33 cellular contexts compared by ENCODE assay signal in genomic region chr16:51141541-51141940, GRCh38. TPM values are rescaled to one million over a fixed set of nuclear protein-coding genes. Genes with fewer than 3 reads are reported as not detected.
"Had no signal": no experiment of that assay in that cellular context is flagged by ENCODE, and none has a peak within 500 bp of the region (broad histone marks: within the 10 kb centered on the region; RNA-seq: fewer than 3 reads in every experiment).

No MANE protein-coding gene starts in this region.

- H3K4me2 ChIP-seq: PC-9 had no signal

- H3K36me3 ChIP-seq: MG63 had no signal

- H3K9me3 ChIP-seq: MG63 had no signal

- H2AFZ ChIP-seq: PC-9 had no signal

- H3K27me3 ChIP-seq: MG63 had no signal

- DNase-seq: activated CD4-positive, alpha-beta T cell treated with anti-CD3 and anti-CD28 coated beads for 1 hour; activated CD4-positive, alpha-beta T cell treated with anti-CD3 and anti-CD28 coated beads for 48 hours; activated CD4-positive, CD25-positive, alpha-beta regulatory T cell; activated CD8-positive, alpha-beta T cell treated with anti-CD3 and anti-CD28 coated beads for 36 hours; activated gamma-delta T cell; activated naive CD4-positive, alpha-beta T cell treated with Interleukin-2 at 50 U/mL for 16 hours; activated naive CD8-positive, alpha-beta T cell treated with anti-CD3 and anti-CD28 coated beads, Interleukin-2, amount 10 ng/mL, durations not matched to agents 7 days and 5 days; activated T-cell treated with anti-CD3 and anti-CD28 coated beads, Interleukin-2, amount 50 U/mL, for 24 hours; amygdala; Karpas-422; KBM-7; MG63; NCI-H1048; NCI-H1105 treated with DMSO at 0.1 percent for 48 hours; NCI-H1436; NCI-H1694; NCI-H1930; NCI-H2081 treated with DMSO at 0.1 percent for 48 hours; NCI-H510A; NCI-H526; NCI-H748 treated with DMSO at 0.1 percent for 48 hours; NK-92 treated with Interleukin-12 subunit alpha and Interleukin-12 subunit beta, amount 100 ng/mL, for 24 hours; PC-9; SW 1271; T-helper 1 cell; T-helper 2 cell; T-helper 9 cell had no signal

- H3K4me3 ChIP-seq: MG63, PC-9 had no signal

- H3K27ac ChIP-seq: PC-9, RWPE1, VCaP had no signal

RNA-seq across cellular contexts. Expression of gene SALL1, which starts 9.5 kb away (rescaled TPM):
- total RNA-seq: activated CD8-positive, alpha-beta memory T cell treated with anti-CD3 and anti-CD28 coated beads for 36 hours; activated CD8-positive, alpha-beta T cell treated with anti-CD3 and anti-CD28 coated beads for 36 hours; activated naive CD8-positive, alpha-beta T cell treated with anti-CD3 and anti-CD28 coated beads, Interleukin-2, amount 10 ng/mL, durations not matched to agents 7 days and 5 days; activated T-helper 2 cell treated with anti-CD3 and anti-CD28 coated beads, Interferon-gamma antibody, Interleukin-2, Interleukin-4, amounts not matched to agents 10 μg/mL and 5 μg/mL and 100 μg/mL, durations not matched to agents 14 hours and 24 hours and 36 hours; bronchial epithelial cell; PC-9 had no signal
- polyA plus RNA-seq: IgD-negative memory B cell had no signal
